8 cellular contexts compared by ENCODE assay signal in the genomic region with DNA sequence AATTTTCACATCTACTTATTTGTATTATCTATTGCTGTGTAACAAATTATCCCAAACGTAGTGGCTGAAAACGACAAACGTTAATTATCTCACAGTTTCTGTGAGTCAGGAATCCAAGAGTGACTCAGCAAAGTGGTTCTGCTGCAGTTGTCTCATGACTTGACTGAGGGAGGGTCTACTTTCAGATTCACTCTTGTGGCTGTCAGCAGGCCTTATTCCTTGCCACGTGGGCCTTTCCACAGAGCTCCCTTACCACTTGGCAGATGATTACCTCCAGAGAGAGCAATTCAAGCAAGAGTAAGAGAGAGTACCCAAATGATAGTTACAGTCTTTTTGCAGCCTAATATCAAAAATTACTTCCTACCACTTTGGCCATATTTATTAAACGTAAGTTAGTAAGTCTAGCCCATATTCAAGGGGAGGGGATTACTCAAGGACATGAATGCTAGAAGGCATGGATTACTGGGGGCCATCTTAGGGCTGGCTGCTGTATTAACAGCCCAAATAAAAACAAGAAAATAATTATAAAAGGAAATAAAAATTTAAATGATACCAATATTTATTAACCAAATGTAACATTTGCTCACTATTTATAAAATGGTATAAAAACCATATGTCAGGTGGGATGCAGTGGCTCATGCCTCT. TPM values are rescaled to one million over a fixed set of nuclear protein-coding genes. Genes with fewer than 3 reads are reported as not detected.
A peak's percentile ranks its signal among the peaks of the same experiment; 100 is the strongest.
DNase-seq lines count a peak whose midpoint lies in the region; ATAC-seq, FAIRE-seq and TF ChIP-seq lines count a peak whose summit lies in the region.

No MANE protein-coding gene starts in this region.

- H3K9me3 ChIP-seq in uterus, result no peaks in the 10 kb centered on the region

- TF ChIP-seq CTCF in nephron progenitor cell (IDR thresholded peaks at IDR 0.05) (no peak), uterus (IDR thresholded peaks at IDR 0.05) (no peak)

- H3K4me3 Mint-ChIP-seq in nephron progenitor cell, result no peak overlapping the region

- H3K9me3 Mint-ChIP-seq in nephron progenitor cell, result no peaks in the 10 kb centered on the region

- no peak overlapping the region for H3K27ac ChIP-seq in uterus

- in situ Hi-C loops in Caki2 (cut with HindIII; ENCODE audit: low pct_unique_long_range_greater_than_20kb, low sequenced_read_pairs), result no loop called here

- no peaks in the 10 kb centered on the region for H3K27me3 Mint-ChIP-seq in nephron progenitor cell (ENCODE audit: low read depth, poor library complexity)

- intact Hi-C loops in uterus (cut with DNase I; ENCODE audit: low total_unique reads), result no loop called here

- TF ChIP-seq POLR2A in uterus (IDR thresholded peaks at IDR 0.05), result no peak

- ATAC-seq in GM19463 (IDR thresholded peaks at IDR 0.05; ENCODE audit: unreplicated experiment), result peak; percentile 97

- H3K27me3 ChIP-seq in uterus, result no peaks in the 10 kb centered on the region

- peaks cover 3% of the 10 kb centered on the region for H3K36me3 Mint-ChIP-seq in nephron progenitor cell (ENCODE audit: low read depth)

- no peak for FAIRE-seq in HTR-8/SVneo (lab: Jason Lieb, UNC)

- H3K27ac Mint-ChIP-seq in nephron progenitor cell, result peak overlapping the region; percentile 68

- peak; percentile 70 for DNase-seq in Caki2 (ENCODE audit: low read depth)
- peak; percentile 40 for DNase-seq in HTR-8/SVneo (ENCODE audit: insufficient read length, low spot score)
- peak; percentile 89 for DNase-seq in amniotic epithelial cell (ENCODE audit: low read depth)
- DNase-seq in nephron progenitor cell, result no peak
- DNase-seq in occipital lobe (lab: John Stamatoyannopoulos, UW), result no peak
- no peak for DNase-seq in effector CD4-positive, alpha-beta T cell
- no peak for DNase-seq in uterus

- no peaks in the 10 kb centered on the region for H3K4me1 Mint-ChIP-seq in nephron progenitor cell

- H3K4me1 ChIP-seq in uterus, result no peaks in the 10 kb centered on the region

- H3K4me3 ChIP-seq in uterus, result no peak overlapping the region

- no peaks in the 10 kb centered on the region for H3K36me3 ChIP-seq in uterus

RNA-seq across cellular contexts. Expression of a gene that starts 48.7 kb away (rescaled TPM):
- 2.5 and 2.7 TPM in 2 replicates for total RNA-seq in Caki2 (2014; rRNA removed; shearing (Covaris generic); ENCODE audit: low replicate concordance)
- 62.7 TPM for total RNA-seq in occipital lobe
- total RNA-seq in uterus, result 100 to 1,000 TPM in 1 of 4 donors, 10 to 100 TPM in 3; 23.1 to 106 (median 41.8) TPM

RNA-seq across cellular contexts. Expression of a gene that starts 53.9 kb away (rescaled TPM):
- total RNA-seq in Caki2 (2014; rRNA removed; shearing (Covaris generic); ENCODE audit: low replicate concordance), result 6.6 and 7.1 TPM in 2 replicates
- total RNA-seq in occipital lobe (24.8 TPM), uterus (10 to 100 TPM in 3 of 4 donors, 1 to 10 TPM in 1; 5.0 to 26.1 (median 24.0) TPM)

RNA-seq across cellular contexts. Expression of a gene that starts 54.5 kb away (rescaled TPM):
- 70.9 and 76.4 TPM in 2 replicates for total RNA-seq in Caki2 (2014; rRNA removed; shearing (Covaris generic); ENCODE audit: low replicate concordance)
- 23.7 TPM for total RNA-seq in occipital lobe
- 10 to 100 TPM in 2 of 4 donors, 1 to 10 TPM in 2; 2.9 to 31.0 (median 15.0) TPM for total RNA-seq in uterus

Comparison
In these comparisons a context has a peak if more than half of its experiments do, and no peak if none do; other contexts are left out.
1. DNase-seq: peak in Caki2 (single experiment), HTR-8/SVneo (single experiment) and amniotic epithelial cell (single experiment); none in nephron progenitor cell (single experiment), occipital lobe (single experiment), effector CD4-positive, alpha-beta T cell (single experiment) and uterus (0 of 2).